In the genomic region with DNA sequence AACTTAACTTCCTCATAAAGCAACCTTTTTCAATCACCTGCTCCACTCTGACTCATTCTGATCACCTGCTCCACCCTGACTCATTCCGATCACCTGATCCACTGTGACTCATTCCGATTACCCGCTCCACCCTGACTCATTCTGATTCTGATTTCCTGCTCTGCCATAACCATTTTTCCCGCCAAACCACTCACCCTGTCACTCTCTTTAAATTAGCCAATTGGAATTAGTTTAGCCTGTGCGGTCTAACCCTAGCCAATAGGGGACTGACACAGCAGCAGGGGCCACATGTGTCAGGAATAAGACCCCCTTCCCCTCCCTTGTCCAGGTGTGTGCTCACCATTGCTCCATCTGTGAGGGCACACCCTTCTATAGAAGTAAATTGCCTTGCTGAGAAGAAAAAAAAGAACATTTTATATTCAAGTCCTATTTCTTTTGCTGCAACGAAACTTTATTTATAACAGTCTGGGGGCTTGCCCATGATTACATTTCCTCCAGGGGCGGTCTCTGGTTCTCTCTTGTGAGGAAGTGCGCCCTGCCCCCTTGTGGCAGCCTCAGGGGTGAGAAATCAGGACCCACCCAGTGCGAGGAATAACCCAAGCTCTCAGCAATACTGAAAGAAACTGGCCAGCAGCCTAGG, we compare ENCODE assay signal across 9 cellular contexts. TPM values are rescaled to one million over a fixed set of nuclear protein-coding genes. Genes with fewer than 3 reads are reported as not detected.
DNase-seq lines count a peak whose midpoint lies in the region; ATAC-seq, FAIRE-seq and TF ChIP-seq lines count a peak whose summit lies in the region.
"Not testable (repeated sequence)": the region's sequence is repeated elsewhere in the genome, so short reads cannot be mapped to it uniquely, and the experiment has no call there.
"Had no signal": no experiment of that assay in that cellular context is flagged by ENCODE, and none has a peak within 500 bp of the region (broad histone marks: within the 10 kb centered on the region; RNA-seq: fewer than 3 reads in every experiment).

No MANE protein-coding gene starts in this region.

- not testable (repeated sequence) for H3K4me2 ChIP-seq in H9 (ENCODE audit: insufficient read depth, insufficient read length, low read length); endothelial cell of umbilical vein (ENCODE audit: insufficient read depth, low read length); mesendoderm (ENCODE audit: low read length)

- not testable (repeated sequence) for H2BK15ac ChIP-seq in H9 (ENCODE audit: low read depth, low read length); mesendoderm (replicated peaks; ENCODE audit: low read depth)

- H3K23ac ChIP-seq in H9 (ENCODE audit: insufficient read length, low read depth, low read length); mesendoderm (ENCODE audit: low read length): not testable (repeated sequence)

- not testable (repeated sequence) for H3K27ac ChIP-seq in H9 (ENCODE audit: insufficient read length, low read depth, low read length); endothelial cell of umbilical vein (ENCODE audit: insufficient read depth, low read depth, low read length); mesendoderm (ENCODE audit: low read depth, low read length)

- H3K9me3 ChIP-seq in H9 (ENCODE audit: control insufficient read depth, low read depth, low read length); endothelial cell of umbilical vein (replicated peaks; ENCODE audit: control insufficient read depth, insufficient read depth, low read length): not testable (repeated sequence)

- not testable (repeated sequence) for H3K27me3 ChIP-seq in H9 (ENCODE audit: insufficient read depth, low read length); endothelial cell of umbilical vein (ENCODE audit: control insufficient read depth in 2 of 2, insufficient read depth in 2 of 2, low read length in 2 of 2); mesendoderm (ENCODE audit: insufficient read depth, low read length, poor library complexity)

- H3K23me2 ChIP-seq in H9 (ENCODE audit: insufficient read length, low read depth, low read length, poor library complexity, severe bottlenecking) = not testable (repeated sequence)

- not testable (repeated sequence) for H2AFZ ChIP-seq in H9 (ENCODE audit: low read length); endothelial cell of umbilical vein (ENCODE audit: low read depth, low read length)

- not testable (repeated sequence) for H2AK5ac ChIP-seq in H9 (ENCODE audit: insufficient read length, low read length); mesendoderm (ENCODE audit: low read length)

- peaks cover 0 to 10% of the 10 kb centered on the region in 2 experiments; a peak in 1 of 4 replicates for H3K4me1 Mint-ChIP-seq in H9
- not testable (repeated sequence) for H3K4me1 Mint-ChIP-seq in activated naive CD8-positive, alpha-beta T cell treated with anti-CD3 and anti-CD28 coated beads for 36 hours

- peak; percentile 13 for DNase-seq in COLO668 (lab: John Stamatoyannopoulos, UW; ENCODE audit: unreplicated experiment)
- DNase-seq in H9 = peak; percentile 84
- DNase-seq in NCI-H2171 treated with DMSO at 0.1 percent for 48 hours (lab: John Stamatoyannopoulos, UW) = peak; percentile 8
- DNase-seq in activated naive CD8-positive, alpha-beta T cell treated with anti-CD3 and anti-CD28 coated beads for 36 hours = peak; percentile 41
- peak; percentile 8 for DNase-seq in endothelial cell of umbilical vein (ENCODE audit: low read depth, low spot score)
- DNase-seq in mesendoderm = peak; percentile 40
- peak; percentile 12 to 32 for DNase-seq in stimulated activated CD8-positive, alpha-beta memory T cell treated with anti-CD3 and anti-CD28 coated beads, Interleukin-15, amount 100 ng/mL, for 48 hours (ENCODE audit: low read depth in 2 of 2)

- not testable (repeated sequence) for H3K56ac ChIP-seq in H9 (ENCODE audit: insufficient read length, low read depth, low read length); mesendoderm (ENCODE audit: low read length)

- H4K5ac ChIP-seq in H9 (ENCODE audit: insufficient read length, low read depth, low read length); mesendoderm (ENCODE audit: low read length): not testable (repeated sequence)

- not testable (repeated sequence) for H4K91ac ChIP-seq in H9 (ENCODE audit: insufficient read length, low read depth, low read length)

- H3K9me1 ChIP-seq in endothelial cell of umbilical vein (replicated peaks; ENCODE audit: control insufficient read depth, extremely low read depth, insufficient read depth, low read length) = not testable (repeated sequence)

- not testable (repeated sequence) for H3K4me3 ChIP-seq in endothelial cell of umbilical vein (replicated peaks in 1 of 3; ENCODE audit: insufficient read depth in 1 of 3, low read depth in 1 of 3, low read length in 3 of 3); mesendoderm (ENCODE audit: low read length)

- H3K9ac ChIP-seq in H9 (ENCODE audit: extremely low read depth, insufficient read length, low read length); endothelial cell of umbilical vein (replicated peaks; ENCODE audit: extremely low read depth, insufficient read depth, low read length); mesendoderm (ENCODE audit: low read length): not testable (repeated sequence)

- peak; percentile 62 for TF ChIP-seq CTCF in H9 (conservative IDR thresholded peaks at IDR 0.05)
- peak in 1 of 2 donors; percentile 6 for TF ChIP-seq CTCF in endothelial cell of umbilical vein (IDR thresholded peaks at IDR 0.05; ENCODE audit: extremely low read depth in 1 of 2, insufficient read depth in 1 of 2, low read depth in 1 of 2, low read length in 2 of 2)

- H3K14ac ChIP-seq in H9 (ENCODE audit: insufficient read depth, low read length) = not testable (repeated sequence)

- H2BK5ac ChIP-seq in H9 (ENCODE audit: insufficient read length, low read length); mesendoderm (ENCODE audit: low read length): not testable (repeated sequence)

- H3K79me1 ChIP-seq in H9 (ENCODE audit: insufficient read depth, low read depth, low read length, poor library complexity, severe bottlenecking); mesendoderm (ENCODE audit: low read length): not testable (repeated sequence)

- H3K9me3 Mint-ChIP-seq in H9 = peaks cover 10 to 14% of the 10 kb centered on the region in 2 experiments
- H3K9me3 Mint-ChIP-seq in activated naive CD8-positive, alpha-beta T cell treated with anti-CD3 and anti-CD28 coated beads for 36 hours = peaks cover 19% of the 10 kb centered on the region

- H4K20me1 ChIP-seq in H9 (ENCODE audit: control insufficient read depth, insufficient read depth, insufficient read length); endothelial cell of umbilical vein (replicated peaks; ENCODE audit: control insufficient read depth, extremely low read depth, insufficient read depth, low read length): not testable (repeated sequence)

- no CpG with 5 or more reads among the region's 9 CpGs for WGBS in H9 (ENCODE audit: extremely low coverage, insufficient read length, low lambda C conversion rate)
- WGBS in mesendoderm (ENCODE audit: extremely low coverage, insufficient coverage, low lambda C conversion rate) = no CpG with 5 or more reads among the region's 9 CpGs

- not testable (repeated sequence) for H2BK12ac ChIP-seq in H9 (ENCODE audit: insufficient read length, low read depth, low read length)

- H3T11ph ChIP-seq in H9 (ENCODE audit: low read length) = not testable (repeated sequence)

- dilution Hi-C loops in endothelial cell of umbilical vein (cut with MboI; ENCODE audit: extremely low pct_ligation_motif_present, low sequenced_read_pairs) = not testable (repeated sequence)

- not testable (repeated sequence) for H3K4me3 Mint-ChIP-seq in H9; activated naive CD8-positive, alpha-beta T cell treated with anti-CD3 and anti-CD28 coated beads for 36 hours

- H3K79me2 ChIP-seq in H9 (ENCODE audit: insufficient read depth, low read length); endothelial cell of umbilical vein (ENCODE audit: control insufficient read depth, insufficient read depth, low read length); mesendoderm (ENCODE audit: control insufficient read depth, insufficient read depth, low read length): not testable (repeated sequence)

- not testable (repeated sequence) for H3K18ac ChIP-seq in H9 (ENCODE audit: insufficient read length, low read depth, low read length); mesendoderm (ENCODE audit: low read length)

- CTCF ChIA-PET in endothelial cell of umbilical vein (lab: Charles Lee) = not testable (repeated sequence)

- peaks cover 4 to 10% (median 5%) of the 10 kb centered on the region in 3 experiments; a peak in 6 of 7 replicates for H3K36me3 Mint-ChIP-seq in H9 (ENCODE audit: insufficient read depth in 1 of 3, low read depth in 3 of 3)
- H3K36me3 Mint-ChIP-seq in activated naive CD8-positive, alpha-beta T cell treated with anti-CD3 and anti-CD28 coated beads for 36 hours = peaks cover 11% of the 10 kb centered on the region

- BruUV-seq in endothelial cell of umbilical vein (replicated peaks; lab: Mats Ljungman, UMichigan) = not testable (repeated sequence)

- H3K4ac ChIP-seq in H9 (ENCODE audit: low read depth, low read length); mesendoderm (ENCODE audit: low read depth, low read length): not testable (repeated sequence)

- H4K8ac ChIP-seq in H9 (replicated peaks; ENCODE audit: insufficient read length, low read depth, low read length); mesendoderm (ENCODE audit: low read depth, low read length): not testable (repeated sequence)

- intact Hi-C loops in endothelial cell of umbilical vein (cut with micrococcal nuclease) = not testable (repeated sequence)

- not testable (repeated sequence) for H3K4me1 ChIP-seq in H9 (ENCODE audit: insufficient read depth, low read length); endothelial cell of umbilical vein (ENCODE audit: control insufficient read depth, extremely low read depth, insufficient read depth, low read length); mesendoderm (ENCODE audit: control insufficient read depth, low read depth, low read length)

- FAIRE-seq in endothelial cell of umbilical vein (lab: Jason Lieb, UNC) = not testable (repeated sequence)

- not testable (repeated sequence) for H2BK120ac ChIP-seq in H9 (ENCODE audit: low read depth, low read length, poor library complexity, severe bottlenecking); mesendoderm (ENCODE audit: low read depth, low read length)

- ATAC-seq in activated CD4-positive, CD25-positive, alpha-beta regulatory T cell treated with anti-CD3 and anti-CD28 coated beads, Interleukin-2, amount 50 U/mL, for 24 hours = peak; percentile 28 to 68

- not testable (repeated sequence) for TF ChIP-seq POLR2A in endothelial cell of umbilical vein (IDR thresholded peaks at IDR 0.05; ENCODE audit: low read depth, low read length)

- not testable (repeated sequence) for H2BK20ac ChIP-seq in H9 (ENCODE audit: low read depth, low read length, poor library complexity, severe bottlenecking)

- not testable (repeated sequence) for H3K36me3 ChIP-seq in endothelial cell of umbilical vein (ENCODE audit: control insufficient read depth in 2 of 2, extremely low read depth in 1 of 2, insufficient read depth in 2 of 2, low read length in 2 of 2); mesendoderm (ENCODE audit: control insufficient read depth, insufficient read depth, low read length)

- POLR2A ChIA-PET in endothelial cell of umbilical vein (lab: Charles Lee) = not testable (repeated sequence)

- not testable (repeated sequence) for H3K27me3 Mint-ChIP-seq in H9 (ENCODE audit: low read depth); activated naive CD8-positive, alpha-beta T cell treated with anti-CD3 and anti-CD28 coated beads for 36 hours

- peak overlapping the region in 1 of 3 experiments; percentile 45; a peak in 3 of 7 replicates for H3K27ac Mint-ChIP-seq in H9
- H3K27ac Mint-ChIP-seq in activated naive CD8-positive, alpha-beta T cell treated with anti-CD3 and anti-CD28 coated beads for 36 hours = peak overlapping the region; percentile 0

RNA-seq across cellular contexts. Expression of gene KBTBD12, which starts 24.3 kb away (rescaled TPM):
- total RNA-seq in H9 (2021) = not detected in 2 replicates
- total RNA-seq in activated naive CD8-positive, alpha-beta T cell treated with anti-CD3 and anti-CD28 coated beads for 36 hours = not detected
- not detected in 2 replicates for total RNA-seq in endothelial cell of umbilical vein
- not detected in 2 replicates for polyA plus RNA-seq in endothelial cell of umbilical vein
- not detected in 2 replicates for polyA plus RNA-seq in endothelial cell of umbilical vein (2011; cell fraction: cytosol; rRNA removed)
- not detected in 2 replicates for polyA plus RNA-seq in endothelial cell of umbilical vein (2011; cell fraction: nucleus; rRNA removed)
- not detected in 2 replicates for polyA plus RNA-seq in endothelial cell of umbilical vein (2012)
- not detected in 2 replicates for polyA minus RNA-seq in endothelial cell of umbilical vein
- not detected for polyA minus RNA-seq in endothelial cell of umbilical vein (2011; cell fraction: cytosol; rRNA and poly(A)+ RNA removed)
- not detected in 2 replicates for polyA minus RNA-seq in endothelial cell of umbilical vein (2011; cell fraction: nucleus; rRNA and poly(A)+ RNA removed)
- polyA plus RNA-seq in mesendoderm (2013, experiment 1 of 2) = 0.06 TPM
- polyA plus RNA-seq in mesendoderm (2013, experiment 2 of 2) = 0.08 TPM
- total RNA-seq: naive thymus-derived CD8-positive, alpha-beta T cell had no signal
- polyA plus RNA-seq: naive thymus-derived CD8-positive, alpha-beta T cell had no signal

Comparison
In these comparisons a context has a peak if more than half of its experiments do, and no peak if none do; other contexts are left out.
1. DNase-seq: peak in every context shown above with its lines; median percentile 84 in H9; 41 in activated naive CD8-positive, alpha-beta T cell treated with anti-CD3 and anti-CD28 coated beads for 36 hours; 40 in mesendoderm; 22 in stimulated activated CD8-positive, alpha-beta memory T cell treated with anti-CD3 and anti-CD28 coated beads, Interleukin-15, amount 100 ng/mL, for 48 hours; 13 in COLO668; 8 in NCI-H2171 treated with DMSO at 0.1 percent for 48 hours; 8 in endothelial cell of umbilical vein.